In genomic region chr14:90388437-90388836, GRCh38 we compare ENCODE assay signal across 8 cellular contexts. TPM values are rescaled to one million over a fixed set of nuclear protein-coding genes. Genes with fewer than 3 reads are reported as not detected.
DNase-seq lines count a peak whose midpoint lies in the region; ATAC-seq and TF ChIP-seq lines count a peak whose summit lies in the region.

No MANE protein-coding gene starts in this region.

- no peak for TF ChIP-seq POLR2A in esophagus squamous epithelium (IDR thresholded peaks at IDR 0.05)

- H3K4me1 ChIP-seq in esophagus squamous epithelium, result peaks cover 0 to 26% (median 17%) of the 10 kb centered on the region in 3 donors

- 43 to 47% methylated on average over 4 of the region's 4 CpGs for WGBS in esophagus squamous epithelium, 2 donors

- ATAC-seq in HG02840 (IDR thresholded peaks at IDR 0.05; ENCODE audit: low FRiP score, unreplicated experiment), result no peak
- ATAC-seq in GM19397 (IDR thresholded peaks at IDR 0.05; ENCODE audit: unreplicated experiment), result no peak
- ATAC-seq in HG03196 (IDR thresholded peaks at IDR 0.05; ENCODE audit: unreplicated experiment), result no peak

- DNase-seq in AG20443 (ENCODE audit: low spot score) (peak; percentile 50), HEK293T (ENCODE audit: extremely low spot score) (no peak), amniotic epithelial cell (ENCODE audit: low read depth) (peak; percentile 80), kidney glomerular epithelial cell (lab: John Stamatoyannopoulos, UW) (peak; percentile 70), esophagus squamous epithelium (lab: John Stamatoyannopoulos, UW) (no peak)

- TF ChIP-seq CTCF in esophagus squamous epithelium (IDR thresholded peaks at IDR 0.05), result no peak

- H3K36me3 ChIP-seq in esophagus squamous epithelium, result no peaks in the 10 kb centered on the region

- POLR2A ChIA-PET in HEK293T (lab: Yijun Ruan, JAX), result interaction anchor here (1.1 to 1.4 kb wide), 2 partner anchors 8 to 132 kb away, joined by 4 to 5 read pairs; partner anchors contain the start of genes CALM1 and PSMC1

- no peaks in the 10 kb centered on the region for H3K9me3 ChIP-seq in esophagus squamous epithelium

- no peak overlapping the region for H3K4me3 ChIP-seq in esophagus squamous epithelium

- CTCF ChIA-PET in HEK293T (lab: Yijun Ruan, JAX), result no interaction called here

- no peaks in the 10 kb centered on the region for H3K27me3 ChIP-seq in esophagus squamous epithelium

- intact Hi-C loops in esophagus squamous epithelium (cut with DNase I), result no loop called here

- no peak overlapping the region for H3K27ac ChIP-seq in esophagus squamous epithelium

TF ChIP-seq in HEK293T, 16 proteins besides CTCF, POLR2A, EP300 and RAD21:
- TF ChIP-seq PKNOX1 (IDR thresholded peaks at IDR 0.05) (0 out of 2 replicates have a peak, but pooled peaks have one; percentile 19), TARDBP (IDR thresholded peaks at IDR 0.05) (no peak), HDGF (IDR thresholded peaks at IDR 0.05; ENCODE audit: borderline replicate concordance) (no peak)

RNA-seq across cellular contexts. Expression of gene CALM1, which starts 8.4 kb away (rescaled TPM):
- total RNA-seq in esophagus squamous epithelium, result 100 to 1,000 TPM; 329 to 554 (median 426) TPM

RNA-seq across cellular contexts. Expression of gene NRDE2, which starts 56.7 kb away (rescaled TPM):
- 10 to 100 TPM in 3 of 4 donors, 1 to 10 TPM in 1; 9.6 to 13.4 (median 10.3) TPM for total RNA-seq in esophagus squamous epithelium

Comparison
In these comparisons a context has a peak if more than half of its experiments do, and no peak if none do; other contexts are left out.
1. DNase-seq: peak in AG20443 (single experiment), amniotic epithelial cell (single experiment) and kidney glomerular epithelial cell (single experiment); none in HEK293T (single experiment) and esophagus squamous epithelium (single experiment).